In genomic region chr13:112742583-112742982, GRCh38 we compare ENCODE assay signal across 18 cellular contexts. TPM values are rescaled to one million over a fixed set of nuclear protein-coding genes. Genes with fewer than 3 reads are reported as not detected.
DNase-seq lines count a peak whose midpoint lies in the region; ATAC-seq and TF ChIP-seq lines count a peak whose summit lies in the region.
"Had no signal": no experiment of that assay in that cellular context is flagged by ENCODE, and none has a peak within 500 bp of the region (broad histone marks: within the 10 kb centered on the region; RNA-seq: fewer than 3 reads in every experiment).

No MANE protein-coding gene starts in this region.

- no peak overlapping the region for H3K4me3 ChIP-seq in cardiac muscle cell
- H3K4me3 ChIP-seq: BLaER1 had no signal

- intact Hi-C loops in Right ventricle myocardium superior (cut with DNase I): no loop called here

- no peaks in the 10 kb centered on the region for H3K9me3 ChIP-seq in cardiac muscle cell (ENCODE audit: low read depth)
- H3K9me3 ChIP-seq: BLaER1 had no signal

- peaks cover 18% of the 10 kb centered on the region for H3K27me3 Mint-ChIP-seq in endothelial cell (ENCODE audit: unreplicated experiment)
- H3K27me3 Mint-ChIP-seq: CD4-positive, CD25-positive, alpha-beta regulatory T cell; IgD-negative memory B cell had no signal

- H3K36me3 Mint-ChIP-seq in endothelial cell (ENCODE audit: low read depth, unreplicated experiment): peaks cover 7% of the 10 kb centered on the region
- H3K36me3 Mint-ChIP-seq: IgD-negative memory B cell had no signal

- TF ChIP-seq CTCF in cardiac muscle cell (IDR thresholded peaks at IDR 0.05; ENCODE audit: low read depth, low read length) (no peak), endothelial cell (IDR thresholded peaks at IDR 0.05; ENCODE audit: unreplicated experiment) (no peak)

- no peaks in the 10 kb centered on the region for H3K9me3 Mint-ChIP-seq in endothelial cell (ENCODE audit: unreplicated experiment)
- H3K9me3 Mint-ChIP-seq: CD4-positive, CD25-positive, alpha-beta regulatory T cell; HFFc6; IgD-negative memory B cell had no signal

- ATAC-seq in Right ventricle myocardium superior (ENCODE audit: poor library complexity): no peak

- H3K27me3 ChIP-seq in cardiac muscle cell: no peaks in the 10 kb centered on the region
- H3K27me3 ChIP-seq: BLaER1 had no signal

- H3K4me3 Mint-ChIP-seq in endothelial cell (ENCODE audit: unreplicated experiment): peak overlapping the region; percentile 67
- H3K4me3 Mint-ChIP-seq: CD4-positive, CD25-positive, alpha-beta regulatory T cell; HFFc6; IgD-negative memory B cell had no signal

- H3K27ac ChIP-seq in cardiac muscle cell: peak overlapping the region; percentile 40
- H3K27ac ChIP-seq: BLaER1, KMS-11 had no signal

- peaks cover 34% of the 10 kb centered on the region for H3K4me1 ChIP-seq in cardiac muscle cell (ENCODE audit: low read depth)

- DNase-seq in cardiac muscle cell (ENCODE audit: low read depth in 1 of 2, low spot score in 1 of 2): no peak
- no peak for DNase-seq in Right ventricle myocardium superior
- peak; percentile 45 for DNase-seq in NCI-H146 treated with DMSO at 0.1 percent for 48 hours (lab: John Stamatoyannopoulos, UW; ENCODE audit: unreplicated experiment)
- DNase-seq in endothelial cell (ENCODE audit: low spot score): no peak
- no peak for DNase-seq in Kasumi-1 (lab: John Stamatoyannopoulos, UW)
- DNase-seq in NCI-H187 (lab: John Stamatoyannopoulos, UW): no peak
- no peak for DNase-seq in AML-193 (lab: John Stamatoyannopoulos, UW)
- DNase-seq: CD4-positive, CD25-positive, alpha-beta regulatory T cell; H7; HFFc6; NCI-H1048; NCI-H187 treated with DMSO at 0.1 percent for 48 hours; NCI-H2171 treated with DMSO at 0.1 percent for 48 hours; NCI-H524; RPMI8226 had no signal

- peak overlapping the region; percentile 58 for H3K27ac Mint-ChIP-seq in endothelial cell (ENCODE audit: unreplicated experiment)
- H3K27ac Mint-ChIP-seq: HFFc6 had no signal

- H3K4me1 Mint-ChIP-seq in endothelial cell (ENCODE audit: unreplicated experiment): peaks cover 53% of the 10 kb centered on the region

- no peaks in the 10 kb centered on the region for H3K36me3 ChIP-seq in cardiac muscle cell

RNA-seq across cellular contexts. Expression of gene ATP11A, which starts 52.7 kb away (rescaled TPM):
- total RNA-seq in cardiac muscle cell: 25.2 and 42.9 TPM in 2 replicates
- 38.0 and 55.7 TPM in 2 replicates for polyA plus RNA-seq in cardiac muscle cell
- 73.6 TPM for total RNA-seq in Right ventricle myocardium superior
- total RNA-seq in endothelial cell (ENCODE audit: unreplicated experiment): 211 TPM
